ENCODE assay signal across 8 cellular contexts in genomic region chrX:78517124-78517523, GRCh38.
DNase-seq lines count a peak whose midpoint lies in the region; ATAC-seq and TF ChIP-seq lines count a peak whose summit lies in the region.

No MANE protein-coding gene starts in this region.

- intact Hi-C loops in adrenal gland (cut with DNase I), result no loop called here

- H3K4me1 ChIP-seq in DOHH2 (ENCODE audit: control insufficient read depth, low read length) (peaks cover 18% of the 10 kb centered on the region; the same call in 1 of the 2 replicates), adrenal gland (replicated peaks in 1 of 2) (no peaks in the 10 kb centered on the region)

- no peaks in the 10 kb centered on the region for H3F3A ChIP-seq in DOHH2 (ENCODE audit: control insufficient read depth, insufficient read depth)

- TF ChIP-seq POLR2A in adrenal gland (IDR thresholded peaks at IDR 0.05), result no peak

- H3K27me3 ChIP-seq in DOHH2 (ENCODE audit: control insufficient read depth, low read length) (no peaks in the 10 kb centered on the region), adrenal gland (peaks cover 11% of the 10 kb centered on the region)

- 0 out of 2 replicates have a peak overlapping the region, but pooled peaks have one; percentile 1 for H3K4me2 ChIP-seq in DOHH2 (ENCODE audit: low read length)

- no peaks in the 10 kb centered on the region for H3K9me2 ChIP-seq in DOHH2 (replicated peaks; ENCODE audit: control insufficient read depth, low read length)

- H3K79me2 ChIP-seq in DOHH2 (ENCODE audit: control insufficient read depth, low read length), result no peaks in the 10 kb centered on the region

- WGBS in adrenal gland, 4 donors, result 62 to 79% (median 68%) methylated on average over 4 of the region's 4 CpGs

- H4K20me1 ChIP-seq in DOHH2 (ENCODE audit: control insufficient read depth, insufficient read depth, low read depth, low read length), result no peaks in the 10 kb centered on the region

- no peak overlapping the region for H3K4me3 ChIP-seq in DOHH2 (ENCODE audit: low read length)
- no peak overlapping the region for H3K4me3 ChIP-seq in adrenal gland

- DNase-seq in T-helper 9 cell, result peak; percentile 23
- peak; percentile 27 for DNase-seq in epithelial cell of prostate (ENCODE audit: low read depth, low spot score)
- no peak for DNase-seq in NCI-H524 (lab: John Stamatoyannopoulos, UW)
- no peak for DNase-seq in AG08395 (ENCODE audit: low spot score)
- DNase-seq in adrenal gland, result no peak

- H3K27ac ChIP-seq in DOHH2 (ENCODE audit: low read depth, low read length), result peak overlapping the region; percentile 15; the same call in 1 of the 2 replicates
- H3K27ac ChIP-seq in epithelial cell of prostate, result peak overlapping the region; percentile 75
- H3K27ac ChIP-seq in adrenal gland, result no peak overlapping the region

- ATAC-seq in HG02678 (IDR thresholded peaks at IDR 0.05; ENCODE audit: unreplicated experiment) (peak; percentile 89), GM21515 (IDR thresholded peaks at IDR 0.05; ENCODE audit: unreplicated experiment) (no peak)

- TF ChIP-seq CTCF in DOHH2 (IDR thresholded peaks at IDR 0.05; ENCODE audit: low read depth, low read length, poor library complexity, severe bottlenecking) (no peak), adrenal gland (IDR thresholded peaks at IDR 0.05) (no peak)

- H3K9me3 ChIP-seq in DOHH2 (ENCODE audit: control insufficient read depth, insufficient read depth, low read length) (no peaks in the 10 kb centered on the region), adrenal gland (replicated peaks in 1 of 3) (no peaks in the 10 kb centered on the region)

- H3K36me3 ChIP-seq in DOHH2 (ENCODE audit: control insufficient read depth, low read length), result no peaks in the 10 kb centered on the region
- H3K36me3 ChIP-seq in adrenal gland (replicated peaks in 1 of 2), result no peaks in the 10 kb centered on the region

Comparison
In these comparisons a context has a peak if more than half of its experiments do, and no peak if none do; other contexts are left out.
1. H3K27ac ChIP-seq: peak in DOHH2 (single experiment) and epithelial cell of prostate (single experiment); none in adrenal gland (0 of 5).
2. DNase-seq: peak in T-helper 9 cell (single experiment) and epithelial cell of prostate (single experiment); none in NCI-H524 (0 of 2), AG08395 (single experiment) and adrenal gland (0 of 7).